ENCODE assay signal across 8 cellular contexts in genomic region chr20:62303327-62304226, GRCh38. TPM values are rescaled to one million over a fixed set of nuclear protein-coding genes. Genes with fewer than 3 reads are reported as not detected.
DNase-seq lines count a peak whose midpoint lies in the region; ATAC-seq and TF ChIP-seq lines count a peak whose summit lies in the region.

No MANE protein-coding gene starts in this region.

- H3K27me3 ChIP-seq in MG63: no peaks in the 10 kb centered on the region
- H3K27me3 ChIP-seq in body of pancreas: no peaks in the 10 kb centered on the region
- H3K27me3 ChIP-seq in layer of hippocampus (ENCODE audit: control insufficient read depth, insufficient read depth, low read length): no peaks in the 10 kb centered on the region

- in situ Hi-C loops in ACHN (cut with HindIII; ENCODE audit: low pct_ligation_motif_present, low pct_unique_long_range_greater_than_20kb, low sequenced_read_pairs): no loop called here

- H3K4me3 ChIP-seq in MG63 (peak overlapping the region; percentile 86), body of pancreas (peak overlapping the region; percentile 32 to 53)

- H3K9me3 ChIP-seq in MG63 (no peaks in the 10 kb centered on the region), body of pancreas (no peaks in the 10 kb centered on the region)

- intact Hi-C loops in body of pancreas (cut with DNase I): no loop called here

- H3K27ac ChIP-seq in body of pancreas (peak overlapping the region; percentile 89 to 99 (median 98)), layer of hippocampus (ENCODE audit: low read depth, low read length) (peak overlapping the region; percentile 73), substantia nigra (ENCODE audit: low read depth, low read length, poor library complexity, severe bottlenecking) (peak overlapping the region; percentile 53)

- no peak for TF ChIP-seq POLR2A in body of pancreas (IDR thresholded peaks at IDR 0.05)

- H3K36me3 ChIP-seq in MG63 (peaks cover 54% of the 10 kb centered on the region), body of pancreas (replicated peaks in 1 of 2; ENCODE audit: insufficient read depth in 1 of 2, low read depth in 2 of 2) (peaks cover 17 to 21% of the 10 kb centered on the region in 2 donors)

- DNase-seq in ACHN (peak; percentile 11), MG63 (peak; percentile 26), body of pancreas (peak in 2 of 4 donors; percentile 42), substantia nigra (lab: John Stamatoyannopoulos, UW) (peak in 1 of 49 donors; percentile 77), midbrain (lab: John Stamatoyannopoulos, UW) (no peak)

- TF ChIP-seq CTCF in body of pancreas (IDR thresholded peaks at IDR 0.05): no peak

- 1 to 3% methylated on average over 6 to 67 of the region's 67 CpGs for WGBS in body of pancreas, 2 donors

- ATAC-seq in GM18867 (IDR thresholded peaks at IDR 0.05; ENCODE audit: unreplicated experiment): peak; percentile 7
- ATAC-seq in body of pancreas: no peak
- ATAC-seq in HG03159 (IDR thresholded peaks at IDR 0.05; ENCODE audit: unreplicated experiment): no peak

- H3K4me1 ChIP-seq in body of pancreas: peaks cover 46% of the 10 kb centered on the region

RNA-seq across cellular contexts. Expression of gene ADRM1, which starts 0.8 kb away (rescaled TPM):
- 264 and 328 TPM in 2 replicates for total RNA-seq in MG63 (2014; rRNA removed; shearing (Covaris generic); ENCODE audit: low replicate concordance)
- 100 to 1,000 TPM in 1 of 2 donors, 10 to 100 TPM in 1; 79.9 to 104 TPM for total RNA-seq in body of pancreas
